Comparison of ENCODE assay signal across 15 cellular contexts in the genomic region with DNA sequence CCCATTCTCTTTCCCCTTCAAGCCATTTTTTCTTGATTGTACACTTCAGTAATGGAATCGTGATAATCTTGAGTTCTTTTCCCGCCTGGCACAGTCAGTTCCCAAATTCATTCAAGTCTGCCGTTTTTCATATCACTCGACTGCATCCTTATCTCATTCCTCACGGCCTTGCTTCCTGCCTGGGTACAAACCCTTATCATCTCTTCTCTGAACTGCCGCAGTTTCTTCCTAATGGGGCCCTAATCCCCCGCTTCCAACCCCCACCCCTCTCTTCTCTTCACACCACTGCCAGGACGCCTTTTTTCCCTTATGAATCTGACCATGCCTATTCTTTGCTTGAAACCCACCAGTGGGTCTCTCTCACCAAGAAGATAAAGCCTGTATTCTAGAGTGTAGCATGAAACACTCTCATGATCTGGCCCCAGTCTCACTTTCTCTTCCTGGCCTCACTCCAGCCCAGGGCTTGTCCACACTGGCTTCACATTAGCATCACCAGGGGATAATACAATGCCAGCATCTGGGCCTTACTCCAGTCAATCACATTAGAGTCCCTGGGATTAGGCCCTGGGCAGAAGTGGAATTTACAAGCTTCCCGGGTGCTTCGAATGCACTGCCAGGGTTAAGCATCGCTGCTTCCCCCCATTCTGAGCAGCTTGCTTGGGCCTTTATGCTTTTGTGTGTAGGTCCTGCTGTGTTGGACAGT.
"Had no signal": no experiment of that assay in that cellular context is flagged by ENCODE, and none has a peak within 500 bp of the region (broad histone marks: within the 10 kb centered on the region; RNA-seq: fewer than 3 reads in every experiment).

No MANE protein-coding gene starts in this region.

- H3K4me1 ChIP-seq: colonic mucosa, pancreas, stomach had no signal

- H3K36me3 ChIP-seq: colonic mucosa, gastroesophageal sphincter, left ventricle myocardium inferior, pancreas, stomach, thoracic aorta had no signal

- H3K4me3 ChIP-seq: colonic mucosa, gastroesophageal sphincter, left ventricle myocardium inferior, pancreas, stomach, thoracic aorta had no signal

- H3K9me3 ChIP-seq: colonic mucosa, gastroesophageal sphincter, left ventricle myocardium inferior, pancreas, stomach, thoracic aorta had no signal

- H3K27me3 ChIP-seq: colonic mucosa, gastroesophageal sphincter, pancreas had no signal

- DNase-seq: activated B cell treated with CpG ODN at 0.5 μM for 24 hours; activated CD4-positive, alpha-beta T cell treated with anti-CD3 and anti-CD28 coated beads, Interleukin-2, amount 10 ng/mL, durations not matched to agents 7 days and 5 days; activated CD8-positive, alpha-beta memory T cell treated with anti-CD3 and anti-CD28 coated beads for 24 hours; activated naive CD4-positive, alpha-beta T cell treated with anti-CD3 and anti-CD28 coated beads for 36 hours; caudate nucleus; colonic mucosa; effector CD4-positive, alpha-beta T cell; left ventricle myocardium inferior; mesenchymal stem cell; pancreas; stimulated activated CD4-positive, alpha-beta T cell treated with anti-CD3 and anti-CD28 coated beads, Interleukin-15, amount 100 ng/mL, for 24 hours; stomach; T1000 had no signal

- H3K27ac ChIP-seq: colonic mucosa, gastroesophageal sphincter, left ventricle myocardium inferior, pancreas, stomach, thoracic aorta had no signal
